In genomic region chr1:201686709-201687455, GRCh38 we compare ENCODE assay signal across 10 cellular contexts.
DNase-seq lines count a peak whose midpoint lies in the region; ATAC-seq and TF ChIP-seq lines count a peak whose summit lies in the region.
"Had no signal": no experiment of that assay in that cellular context is flagged by ENCODE, and none has a peak within 500 bp of the region (broad histone marks: within the 10 kb centered on the region; RNA-seq: fewer than 3 reads in every experiment).

No MANE protein-coding gene starts in this region.

- DNase-seq in COLO668 (lab: John Stamatoyannopoulos, UW; ENCODE audit: unreplicated experiment) (peak; percentile 72), MM.1S (peak; percentile 89), NT2/D1 (ENCODE audit: low read depth, low spot score) (peak; percentile 66), kidney epithelial cell (ENCODE audit: low read depth) (peak; percentile 68), thyroid gland (no peak), occipital lobe (lab: John Stamatoyannopoulos, UW) (no peak)
- DNase-seq: C1 segment of cervical spinal cord; stimulated activated CD4-positive, alpha-beta T cell treated with anti-CD3 and anti-CD28 coated beads, Interleukin-12 subunit alpha, Interleukin-12 subunit beta, amount 100 ng/mL, for 4 hours had no signal

- H3K9me3 ChIP-seq in MM.1S (replicated peaks; ENCODE audit: insufficient read depth, low read length) (no peaks in the 10 kb centered on the region), NT2/D1 (ENCODE audit: insufficient read depth, low read length) (no peaks in the 10 kb centered on the region), thyroid gland (no peaks in the 10 kb centered on the region)

- ATAC-seq in HG03135 (IDR thresholded peaks at IDR 0.05; ENCODE audit: unreplicated experiment) (no peak), HG02798 (IDR thresholded peaks at IDR 0.05; ENCODE audit: poor library complexity, unreplicated experiment) (no peak)

- no peaks in the 10 kb centered on the region for H3K9me2 ChIP-seq in MM.1S (replicated peaks; ENCODE audit: insufficient read depth, low read length)

- H3K4me3 ChIP-seq in MM.1S (ENCODE audit: low read length) (no peak overlapping the region), NT2/D1 (ENCODE audit: insufficient read length, low read depth) (no peak overlapping the region), kidney epithelial cell (ENCODE audit: low read depth, low read length) (no peak overlapping the region), thyroid gland (replicated peaks in 1 of 3) (no peak overlapping the region)

- peaks cover 4% of the 10 kb centered on the region for H3F3A ChIP-seq in MM.1S (ENCODE audit: insufficient read depth, low read length)

- H3K27me3 ChIP-seq in MM.1S (replicated peaks; ENCODE audit: insufficient read depth, low read length): no peaks in the 10 kb centered on the region
- no peaks in the 10 kb centered on the region for H3K27me3 ChIP-seq in NT2/D1 (ENCODE audit: insufficient read depth, insufficient read length)
- no peaks in the 10 kb centered on the region for H3K27me3 ChIP-seq in kidney epithelial cell (ENCODE audit: control insufficient read depth, insufficient read depth, low read length)
- H3K27me3 ChIP-seq in thyroid gland: no peaks in the 10 kb centered on the region

- H3K79me2 ChIP-seq in MM.1S (ENCODE audit: low read length): no peaks in the 10 kb centered on the region

- peak overlapping the region; percentile 13; the same call in 1 of the 2 replicates for H3K27ac ChIP-seq in MM.1S (ENCODE audit: low read length)
- H3K27ac ChIP-seq in thyroid gland: no peak overlapping the region

- H3K36me3 ChIP-seq in MM.1S (replicated peaks; ENCODE audit: insufficient read depth, low read length) (no peaks in the 10 kb centered on the region), NT2/D1 (ENCODE audit: insufficient read depth, insufficient read length, low read length) (no peaks in the 10 kb centered on the region), kidney epithelial cell (ENCODE audit: control insufficient read depth, insufficient read depth, low read length) (no peaks in the 10 kb centered on the region), thyroid gland (no peaks in the 10 kb centered on the region)

- TF ChIP-seq CTCF in MM.1S (IDR thresholded peaks at IDR 0.05; ENCODE audit: low read length) (no peak), kidney epithelial cell (IDR thresholded peaks at IDR 0.05; ENCODE audit: insufficient read depth, low read length, poor library complexity, severe bottlenecking) (no peak), thyroid gland (IDR thresholded peaks at IDR 0.05) (no peak)

- H3K4me2 ChIP-seq in MM.1S (ENCODE audit: low read depth, low read length): peak overlapping the region; percentile 40

- peaks cover 22% of the 10 kb centered on the region for H3K4me1 ChIP-seq in MM.1S (ENCODE audit: low read length)
- H3K4me1 ChIP-seq in NT2/D1 (ENCODE audit: insufficient read depth, insufficient read length): peaks cover 8% of the 10 kb centered on the region
- peaks cover 0 to 12% of the 10 kb centered on the region in 2 donors for H3K4me1 ChIP-seq in thyroid gland

- H3K9ac ChIP-seq in MM.1S (ENCODE audit: low read length) (no peak overlapping the region), NT2/D1 (ENCODE audit: insufficient read length, low read depth) (no peak overlapping the region)

- no peaks in the 10 kb centered on the region for H4K20me1 ChIP-seq in MM.1S (ENCODE audit: insufficient read depth, low read length)

- TF ChIP-seq POLR2A in thyroid gland (IDR thresholded peaks at IDR 0.05): no peak

- WGBS in thyroid gland, 2 donors: 58 to 66% methylated on average over 5 of the region's 5 CpGs

- peak overlapping the region; percentile 12 for H2AFZ ChIP-seq in MM.1S (ENCODE audit: low read length)

- intact Hi-C loops in thyroid gland (cut with DNase I): no loop called here

Comparison
In these comparisons a context has a peak if more than half of its experiments do, and no peak if none do; other contexts are left out.
1. DNase-seq: peak in COLO668 (single experiment), MM.1S (single experiment), NT2/D1 (single experiment) and kidney epithelial cell (single experiment); none in thyroid gland (0 of 2) and occipital lobe (single experiment).